Comparison of ENCODE assay signal across 16 cellular contexts in the genomic region with DNA sequence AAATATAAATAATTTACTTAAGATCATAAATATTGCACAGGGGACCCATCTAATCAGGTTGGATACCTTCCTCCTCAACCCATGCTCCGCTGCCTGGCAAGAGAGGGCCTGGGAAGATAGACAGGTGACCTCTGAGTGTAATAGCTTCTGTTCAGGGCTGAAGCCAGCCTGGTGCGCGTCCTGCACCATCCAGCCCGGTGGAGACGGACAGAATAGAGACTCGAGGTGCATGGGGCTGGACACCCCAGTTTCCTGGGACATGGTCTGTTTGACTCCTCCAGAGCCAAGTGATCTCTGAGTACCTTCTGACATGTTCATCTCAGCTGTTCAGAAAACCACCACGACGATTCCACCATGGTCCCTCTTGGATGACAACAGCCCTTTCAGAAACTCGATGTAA.
A peak's percentile ranks its signal among the peaks of the same experiment; 100 is the strongest.
DNase-seq lines count a peak whose midpoint lies in the region; ATAC-seq and TF ChIP-seq lines count a peak whose summit lies in the region.
"Had no signal": no experiment of that assay in that cellular context is flagged by ENCODE, and none has a peak within 500 bp of the region (broad histone marks: within the 10 kb centered on the region; RNA-seq: fewer than 3 reads in every experiment).

No MANE protein-coding gene starts in this region.

- no peak for ATAC-seq in HG02798 (IDR thresholded peaks at IDR 0.05; ENCODE audit: poor library complexity, unreplicated experiment)
- no peak for ATAC-seq in activated naive CD8-positive, alpha-beta T cell treated with anti-CD3 and anti-CD28 coated beads, Interleukin-2, amount 50 U/mL, for 24 hours
- ATAC-seq: CD8-positive, alpha-beta T cell had no signal

- H3K27me3 Mint-ChIP-seq in brain (peaks cover 11% of the 10 kb centered on the region), neural progenitor cell (ENCODE audit: insufficient read depth, low read depth) (peaks cover 3% of the 10 kb centered on the region)
- H3K27me3 Mint-ChIP-seq in activated naive CD8-positive, alpha-beta T cell treated with anti-CD3 and anti-CD28 coated beads, Interleukin-2, amount 50 U/mL, for 24 hours = peaks cover 10% of the 10 kb centered on the region
- H3K27me3 Mint-ChIP-seq: CD4-positive, CD25-positive, alpha-beta regulatory T cell had no signal

- H3K27ac Mint-ChIP-seq in brain = peak overlapping the region in 3 of 5 experiments; percentile 12 to 42 (median 15)
- H3K27ac Mint-ChIP-seq in neural progenitor cell = peak overlapping the region; percentile 34
- no peak overlapping the region for H3K27ac Mint-ChIP-seq in activated naive CD8-positive, alpha-beta T cell treated with anti-CD3 and anti-CD28 coated beads, Interleukin-2, amount 50 U/mL, for 24 hours
- H3K27ac Mint-ChIP-seq: B cell; CD4-positive, CD25-positive, alpha-beta regulatory T cell; CD8-positive, alpha-beta T cell had no signal

- DNase-seq in islet precursor cell (peak; percentile 35), neural progenitor cell (ENCODE audit: low spot score) (no peak), Karpas-422 (no peak)
- no peak for DNase-seq in activated naive CD8-positive, alpha-beta T cell treated with anti-CD3 and anti-CD28 coated beads, Interleukin-2, amount 50 U/mL, for 24 hours
- DNase-seq: Caco-2; CD4-positive, CD25-positive, alpha-beta regulatory T cell; CD8-positive, alpha-beta T cell; DMS153; DND-41; GOT3 had no signal

- H3K36me3 Mint-ChIP-seq in brain (no peaks in the 10 kb centered on the region), neural progenitor cell (no peaks in the 10 kb centered on the region)
- no peaks in the 10 kb centered on the region for H3K36me3 Mint-ChIP-seq in activated naive CD8-positive, alpha-beta T cell treated with anti-CD3 and anti-CD28 coated beads, Interleukin-2, amount 50 U/mL, for 24 hours (ENCODE audit: low read depth)
- H3K36me3 Mint-ChIP-seq: CD4-positive, CD25-positive, alpha-beta regulatory T cell; CD8-positive, alpha-beta T cell had no signal

- H3K27ac ChIP-seq in neural progenitor cell (no peak overlapping the region), Karpas-422 (ENCODE audit: low read length) (no peak overlapping the region)
- H3K27ac ChIP-seq: BLaER1, C4-2B had no signal

- no peaks in the 10 kb centered on the region for H3K36me3 ChIP-seq in neural progenitor cell
- H3K36me3 ChIP-seq in Karpas-422 (ENCODE audit: insufficient read depth, low read length) = no peaks in the 10 kb centered on the region
- H3K36me3 ChIP-seq: BLaER1, HAP-1 had no signal

- TF ChIP-seq CTCF in brain (conservative IDR thresholded peaks at IDR 0.05) (no peak), neural progenitor cell (IDR thresholded peaks at IDR 0.05) (no peak)

- H3K9me3 Mint-ChIP-seq in brain = peaks cover 0 to 13% (median 0%) of the 10 kb centered on the region in 5 experiments
- peaks cover 5% of the 10 kb centered on the region for H3K9me3 Mint-ChIP-seq in neural progenitor cell
- no peaks in the 10 kb centered on the region for H3K9me3 Mint-ChIP-seq in activated naive CD8-positive, alpha-beta T cell treated with anti-CD3 and anti-CD28 coated beads, Interleukin-2, amount 50 U/mL, for 24 hours
- H3K9me3 Mint-ChIP-seq: CD8-positive, alpha-beta T cell had no signal

- no peaks in the 10 kb centered on the region for H3K27me3 ChIP-seq in neural progenitor cell
- no peaks in the 10 kb centered on the region for H3K27me3 ChIP-seq in Karpas-422 (ENCODE audit: low read length)
- H3K27me3 ChIP-seq: BLaER1 had no signal

- H2AFZ ChIP-seq in neural progenitor cell (replicated peaks) (no peak overlapping the region), Karpas-422 (ENCODE audit: low read length) (no peak overlapping the region)

- H3K4me1 Mint-ChIP-seq in brain (peaks cover 47% of the 10 kb centered on the region), neural progenitor cell (peaks cover 65% of the 10 kb centered on the region)
- no peaks in the 10 kb centered on the region for H3K4me1 Mint-ChIP-seq in activated naive CD8-positive, alpha-beta T cell treated with anti-CD3 and anti-CD28 coated beads, Interleukin-2, amount 50 U/mL, for 24 hours
- H3K4me1 Mint-ChIP-seq: B cell; CD4-positive, CD25-positive, alpha-beta regulatory T cell had no signal

- H3K4me3 ChIP-seq in neural progenitor cell = no peak overlapping the region
- no peak overlapping the region for H3K4me3 ChIP-seq in Karpas-422 (ENCODE audit: low read length)
- H3K4me3 ChIP-seq: BLaER1, HAP-1 had no signal

- H3K4me2 ChIP-seq in neural progenitor cell = no peak overlapping the region
- H3K4me2 ChIP-seq in Karpas-422 (ENCODE audit: low read depth, low read length, poor library complexity, severe bottlenecking) = no peak overlapping the region
- H3K4me2 ChIP-seq: BLaER1 had no signal

- H3F3A ChIP-seq in neural progenitor cell (ENCODE audit: low read depth) = peaks cover 6% of the 10 kb centered on the region

- H4K20me1 ChIP-seq in neural progenitor cell (ENCODE audit: low read depth) (no peaks in the 10 kb centered on the region), Karpas-422 (ENCODE audit: insufficient read depth, low read depth, low read length) (no peaks in the 10 kb centered on the region)
- H4K20me1 ChIP-seq: BLaER1 had no signal

- H3K4me3 Mint-ChIP-seq in brain (no peak overlapping the region), neural progenitor cell (no peak overlapping the region)
- no peak overlapping the region for H3K4me3 Mint-ChIP-seq in activated naive CD8-positive, alpha-beta T cell treated with anti-CD3 and anti-CD28 coated beads, Interleukin-2, amount 50 U/mL, for 24 hours
- H3K4me3 Mint-ChIP-seq: B cell; CD4-positive, CD25-positive, alpha-beta regulatory T cell; CD8-positive, alpha-beta T cell had no signal

- H3K9ac ChIP-seq in neural progenitor cell (no peak overlapping the region), Karpas-422 (ENCODE audit: low read length) (no peak overlapping the region)
- H3K9ac ChIP-seq: BLaER1 had no signal

- no peaks in the 10 kb centered on the region for H3K9me2 ChIP-seq in Karpas-422 (replicated peaks; ENCODE audit: insufficient read depth, low read length)

- peaks cover 11% of the 10 kb centered on the region for H3K4me1 ChIP-seq in neural progenitor cell
- no peaks in the 10 kb centered on the region for H3K4me1 ChIP-seq in Karpas-422 (ENCODE audit: low read length)
- H3K4me1 ChIP-seq: BLaER1, Caco-2, HAP-1 had no signal

- H3K9me3 ChIP-seq in neural progenitor cell (ENCODE audit: low read depth) = no peaks in the 10 kb centered on the region
- H3K9me3 ChIP-seq in Karpas-422 (ENCODE audit: low read length) = no peaks in the 10 kb centered on the region
- H3K9me3 ChIP-seq: BLaER1, Caco-2, HAP-1 had no signal

- H3K79me2 ChIP-seq in neural progenitor cell (ENCODE audit: low read depth) (no peaks in the 10 kb centered on the region), Karpas-422 (ENCODE audit: low read length) (no peaks in the 10 kb centered on the region)
